ENCODE assay signal across 11 cellular contexts in genomic region chr16:9364721-9365693, GRCh38.
DNase-seq lines count a peak whose midpoint lies in the region; ATAC-seq and TF ChIP-seq lines count a peak whose summit lies in the region.
"Had no signal": no experiment of that assay in that cellular context is flagged by ENCODE, and none has a peak within 500 bp of the region (broad histone marks: within the 10 kb centered on the region; RNA-seq: fewer than 3 reads in every experiment).

No MANE protein-coding gene starts in this region.

- 41 to 62% (median 47%) methylated on average over 3 of the region's 3 CpGs for WGBS in heart left ventricle, 4 donors
- WGBS in upper lobe of left lung, 2 donors: 46 to 56% methylated on average over 3 of the region's 3 CpGs
- WGBS in GM23248 (ENCODE audit: low coverage in 1 of 2, low lambda C conversion rate in 2 of 2, missing lambda C conversion rate in 2 of 2), 2 experiments: 0 to 3% methylated on average over 3 of the region's 3 CpGs

- ATAC-seq in heart left ventricle (peak; percentile 90 to 94 (median 93)), upper lobe of left lung (ENCODE audit: low FRiP score in 2 of 2) (peak; percentile 44 to 85), HG03378 (IDR thresholded peaks at IDR 0.05; ENCODE audit: unreplicated experiment) (no peak)
- ATAC-seq: HCT116 had no signal

- H3F3A ChIP-seq in GM23248 (ENCODE audit: insufficient read depth): no peaks in the 10 kb centered on the region

- in situ Hi-C loops in GM23248 (cut with MboI): no loop called here

- H3K27me3 Mint-ChIP-seq in mesothelial cell of epicardium (ENCODE audit: low read depth): peaks cover 34% of the 10 kb centered on the region

- TF ChIP-seq EP300 in upper lobe of left lung (IDR thresholded peaks at IDR 0.05): no peak

- H3K27ac ChIP-seq in heart left ventricle: peak overlapping the region in 10 of 12 donors; percentile 51 to 82 (median 66)
- H3K27ac ChIP-seq in upper lobe of left lung: no peak overlapping the region
- H3K27ac ChIP-seq in GM23248: no peak overlapping the region

- H3K4me3 Mint-ChIP-seq in mesothelial cell of epicardium: no peak overlapping the region
- H3K4me3 Mint-ChIP-seq: activated B cell treated with CpG ODN at 0.5 μM for 24 hours, memory B cell had no signal

- H3K36me3 ChIP-seq in heart left ventricle: no peaks in the 10 kb centered on the region
- no peaks in the 10 kb centered on the region for H3K36me3 ChIP-seq in upper lobe of left lung
- H3K36me3 ChIP-seq in GM23248 (ENCODE audit: low read depth): no peaks in the 10 kb centered on the region

- TF ChIP-seq CTCF in heart left ventricle (IDR thresholded peaks at IDR 0.05) (no peak), upper lobe of left lung (IDR thresholded peaks at IDR 0.05) (no peak), mesothelial cell of epicardium (IDR thresholded peaks at IDR 0.05; ENCODE audit: unreplicated experiment) (no peak)

- H3K9me3 Mint-ChIP-seq in mesothelial cell of epicardium: no peaks in the 10 kb centered on the region

- H3K9me3 ChIP-seq in heart left ventricle (no peaks in the 10 kb centered on the region), upper lobe of left lung (no peaks in the 10 kb centered on the region), GM23248 (ENCODE audit: low read depth) (no peaks in the 10 kb centered on the region)

- H3K9me2 ChIP-seq in GM23248 (ENCODE audit: insufficient read depth): no peaks in the 10 kb centered on the region

- H2AFZ ChIP-seq in GM23248: no peak overlapping the region

- TF ChIP-seq POLR2A in heart left ventricle (IDR thresholded peaks at IDR 0.05) (no peak), upper lobe of left lung (IDR thresholded peaks at IDR 0.05) (no peak)

- no peaks in the 10 kb centered on the region for H4K20me1 ChIP-seq in GM23248 (ENCODE audit: insufficient read depth)

- H3K4me3 ChIP-seq in heart left ventricle (no peak overlapping the region), upper lobe of left lung (no peak overlapping the region), GM23248 (no peak overlapping the region)

- intact Hi-C loops in heart left ventricle (cut with DNase I): loop anchor here in 2 of 10 donors (1.0 to 5.0 kb wide), 2 partner anchors 77 to 82 kb away; no protein-coding TSS in a partner anchor

- H3K27ac Mint-ChIP-seq in mesothelial cell of epicardium: no peak overlapping the region
- H3K27ac Mint-ChIP-seq: activated B cell treated with CpG ODN at 0.5 μM for 24 hours, memory B cell had no signal

- H3K9ac ChIP-seq in GM23248: no peak overlapping the region

- no peaks in the 10 kb centered on the region for H3K36me3 Mint-ChIP-seq in mesothelial cell of epicardium
- H3K36me3 Mint-ChIP-seq: memory B cell had no signal

- DNase-seq in amygdala (lab: John Stamatoyannopoulos, UW) (peak in 50 of 56 donors; percentile 16 to 93 (median 66)), heart left ventricle (peak in 4 of 5 donors; percentile 71 to 89 (median 81)), occipital lobe (lab: John Stamatoyannopoulos, UW) (peak; percentile 66), upper lobe of left lung (peak in 1 of 2 donors; percentile 57), mesothelial cell of epicardium (ENCODE audit: low spot score in 2 of 2, unreplicated experiment in 2 of 2) (no peak), GM23248 (no peak)
- DNase-seq: activated B cell treated with CpG ODN at 0.5 μM for 24 hours, NCI-H2171 treated with DMSO at 0.1 percent for 48 hours had no signal

- peaks cover 6% of the 10 kb centered on the region for H3K4me1 Mint-ChIP-seq in mesothelial cell of epicardium
- H3K4me1 Mint-ChIP-seq: activated B cell treated with CpG ODN at 0.5 μM for 24 hours, memory B cell had no signal

- H3K27me3 ChIP-seq in heart left ventricle: no peaks in the 10 kb centered on the region
- H3K27me3 ChIP-seq in upper lobe of left lung: no peaks in the 10 kb centered on the region
- H3K27me3 ChIP-seq in GM23248 (replicated peaks; ENCODE audit: insufficient read depth): no peaks in the 10 kb centered on the region

- no peak overlapping the region for H3K4me2 ChIP-seq in GM23248 (ENCODE audit: unreplicated experiment)

- H3K4me1 ChIP-seq in heart left ventricle: peaks cover 0 to 23% (median 5%) of the 10 kb centered on the region in 12 donors
- peaks cover 0 to 4% (median 0%) of the 10 kb centered on the region in 4 donors for H3K4me1 ChIP-seq in upper lobe of left lung
- H3K4me1 ChIP-seq in GM23248 (ENCODE audit: insufficient read depth): no peaks in the 10 kb centered on the region

- no peaks in the 10 kb centered on the region for H3K79me2 ChIP-seq in GM23248 (ENCODE audit: insufficient read depth)

Comparison
In these comparisons a context has a peak if more than half of its experiments do, and no peak if none do; other contexts are left out.
1. DNase-seq: peak in amygdala (50 of 56), heart left ventricle (4 of 5) and occipital lobe (single experiment); none in mesothelial cell of epicardium (0 of 2) and GM23248 (single experiment).
2. H3K27ac ChIP-seq: peak in heart left ventricle (10 of 12); none in upper lobe of left lung (0 of 4) and GM23248 (single experiment).